In genomic region chr12:48995061-48995879, GRCh38 we compare ENCODE assay signal across 1 cellular context.
TF ChIP-seq lines count a peak whose summit lies in the region.

No MANE protein-coding gene starts in this region.

TF ChIP-seq in K562, 482 proteins besides CTCF, POLR2A, EP300 and RAD21 (continued from another document):
- TF ChIP-seq PRDM10 (IDR thresholded peaks at IDR 0.05; ENCODE audit: partially characterized antibody) (peak; percentile 58), RB1 (IDR thresholded peaks at IDR 0.05; ENCODE audit: low read depth) (0 out of 2 replicates have a peak, but pooled peaks have one; percentile 27), ZNF785 (CRISPR knock-in tag; IDR thresholded peaks at IDR 0.05) (no peak), ELF1 (tag; IDR thresholded peaks at IDR 0.05) (no peak), NUFIP1 (IDR thresholded peaks at IDR 0.05; ENCODE audit: partially characterized antibody) (no peak), HSF4 (CRISPR knock-in tag; IDR thresholded peaks at IDR 0.05; ENCODE audit: borderline replicate concordance) (no peak), PTTG1 (tag; IDR thresholded peaks at IDR 0.05; ENCODE audit: low read depth) (no peak), HMG20B (CRISPR knock-in tag; IDR thresholded peaks at IDR 0.05) (no peak), ZHX1 (conservative IDR thresholded peaks at IDR 0.05; ENCODE audit: low read length) (no peak), CREBBP (IDR thresholded peaks at IDR 0.05; ENCODE audit: low read depth, low read length) (no peak), ZNF408 (CRISPR knock-in tag; IDR thresholded peaks at IDR 0.05; ENCODE audit: low read depth) (no peak), HOXB6 (CRISPR knock-in tag; IDR thresholded peaks at IDR 0.05; ENCODE audit: borderline replicate concordance) (no peak), RBM25 (IDR thresholded peaks at IDR 0.05; ENCODE audit: low read depth, low read length, severe bottlenecking) (peak; percentile 14), ETV1 (tag; conservative IDR thresholded peaks at IDR 0.05; ENCODE audit: low read depth) (no peak), POLR2H (tag; IDR thresholded peaks at IDR 0.05; ENCODE audit: low read depth) (no peak), ELF4 (CRISPR knock-in tag; IDR thresholded peaks at IDR 0.05) (no peak), KAT8 (IDR thresholded peaks at IDR 0.05; ENCODE audit: low read depth) (no peak), KLF16 (IDR thresholded peaks at IDR 0.05) (peak; percentile 23; the same call in 1 of the 2 replicates), NRF1 (conservative IDR thresholded peaks at IDR 0.05 in 1 of 2, IDR thresholded peaks at IDR 0.05 in 1 of 2) (peak; percentile 66 to 67), ZNF655 (CRISPR knock-in tag; IDR thresholded peaks at IDR 0.05) (no peak), GABPA (tag; conservative IDR thresholded peaks at IDR 0.05; ENCODE audit: low read depth) (no peak), ZBTB9 (CRISPR knock-in tag; IDR thresholded peaks at IDR 0.05) (no peak), HDAC2 (IDR thresholded peaks at IDR 0.05) (no peak), BCOR (IDR thresholded peaks at IDR 0.05) (peak; percentile 40; the same call in 1 of the 2 replicates), DACH1 (IDR thresholded peaks at IDR 0.05; ENCODE audit: partially characterized antibody) (no peak), CCAR2 (IDR thresholded peaks at IDR 0.05; ENCODE audit: low read depth, low read length) (no peak), MCM3 (IDR thresholded peaks at IDR 0.05) (no peak), TCF15 (CRISPR knock-in tag; IDR thresholded peaks at IDR 0.05) (no peak)
